1 cellular context compared by ENCODE assay signal in genomic region chr5:75021800-75022199, GRCh38.
TF ChIP-seq lines count a peak whose summit lies in the region.

No MANE protein-coding gene starts in this region.

TF ChIP-seq in HepG2, 621 proteins besides CTCF, POLR2A, EP300 and RAD21:
- TF ChIP-seq GATAD2A (CRISPR knock-in tag; IDR thresholded peaks at IDR 0.05) = 0 out of 2 replicates have a peak, but pooled peaks have one; percentile 24
- peak; percentile 26; the same call in 1 of the 2 replicates for TF ChIP-seq AHDC1 (CRISPR knock-in tag; IDR thresholded peaks at IDR 0.05; ENCODE audit: borderline replicate concordance)
- no peak for TF ChIP-seq SOX13 (IDR thresholded peaks at IDR 0.05)
- 0 out of 4 replicates have a peak, but pooled peaks of 1 of the 2 experiments have one; percentile 7 for TF ChIP-seq SOX13 (CRISPR knock-in tag; conservative IDR thresholded peaks at IDR 0.05 in 1 of 2, IDR thresholded peaks at IDR 0.05 in 1 of 2)
- TF ChIP-seq FOXO1 (CRISPR knock-in tag; IDR thresholded peaks at IDR 0.05) = no peak
- peak; percentile 16; the same call in 1 of the 2 replicates for TF ChIP-seq FOXA3 (CRISPR knock-in tag; IDR thresholded peaks at IDR 0.05)
- no peak for TF ChIP-seq KDM6A (CRISPR knock-in tag; IDR thresholded peaks at IDR 0.05; ENCODE audit: low read depth)
